ENCODE assay signal across 20 cellular contexts in genomic region chr1:174333437-174333836, GRCh38.
DNase-seq lines count a peak whose midpoint lies in the region; ATAC-seq, FAIRE-seq and TF ChIP-seq lines count a peak whose summit lies in the region.
"Had no signal": no experiment of that assay in that cellular context is flagged by ENCODE, and none has a peak within 500 bp of the region (broad histone marks: within the 10 kb centered on the region; RNA-seq: fewer than 3 reads in every experiment).

No MANE protein-coding gene starts in this region.

- H3K27ac ChIP-seq in HCT116 (ENCODE audit: low read depth, low read length) (no peak overlapping the region), GM12878 (ENCODE audit: control insufficient read depth, insufficient read depth) (no peak overlapping the region)
- H3K27ac ChIP-seq: BLaER1 treated with 17β-estradiol and CSF1 and Interleukin-3, amounts not matched to agents 10 nM and 100 nM; C4-2B had no signal

- TF ChIP-seq RAD21 in HCT116 (IDR thresholded peaks at IDR 0.05; ENCODE audit: low read depth): no peak
- TF ChIP-seq RAD21 in Ishikawa (IDR thresholded peaks at IDR 0.05; ENCODE audit: low read depth): no peak
- no peak for TF ChIP-seq RAD21 in GM12878 (IDR thresholded peaks at IDR 0.05; ENCODE audit: insufficient read depth, low read depth, low read length)

- intact Hi-C loops in HCT116 (cut with micrococcal nuclease): no loop called here
- intact Hi-C loops in GM12878 (cut with micrococcal nuclease; ENCODE audit: unreplicated experiment): no loop called here

- H3K4me2 ChIP-seq in HCT116 (ENCODE audit: low read length) (no peak overlapping the region), GM12878 (ENCODE audit: control insufficient read depth, insufficient read depth) (no peak overlapping the region)
- H3K4me2 ChIP-seq: BLaER1 treated with 17β-estradiol and CSF1 and Interleukin-3, amounts not matched to agents 10 nM and 100 nM had no signal

- in situ Hi-C loops in GM12878 (cut with MboI): no loop called here

- H3K4me1 ChIP-seq in HCT116 (ENCODE audit: control insufficient read depth in 1 of 2, insufficient read depth in 2 of 2, low read length in 2 of 2) (no peaks in the 10 kb centered on the region), GM12878 (ENCODE audit: control insufficient read depth, insufficient read depth, low read length) (no peaks in the 10 kb centered on the region)
- H3K4me1 ChIP-seq: BLaER1 treated with 17β-estradiol and CSF1 and Interleukin-3, amounts not matched to agents 10 nM and 100 nM; Caco-2 had no signal

- H3K36me3 ChIP-seq in HCT116 (ENCODE audit: control insufficient read depth in 1 of 2, insufficient read depth in 2 of 2, low read length in 2 of 2) (no peaks in the 10 kb centered on the region), GM12878 (ENCODE audit: control insufficient read depth in 2 of 2, insufficient read depth in 2 of 2, low read length in 1 of 2) (0 out of 4 replicates have a peak, but pooled peaks cover 0 to 3% of the 10 kb centered on the region in 2 experiments)

- ATAC-seq in HCT116: no peak
- no peak for ATAC-seq in GM12878
- ATAC-seq in HG03342 (IDR thresholded peaks at IDR 0.05; ENCODE audit: unreplicated experiment): no peak
- ATAC-seq: CD8-positive, alpha-beta T cell had no signal

- FAIRE-seq in GM12878 (lab: Jason Lieb, UNC): no peak
- FAIRE-seq: A204.1, G401.6, GM19239 had no signal

- H2AFZ ChIP-seq in HCT116 (ENCODE audit: low read depth, low read length, poor library complexity, severe bottlenecking): no peak overlapping the region
- no peak overlapping the region for H2AFZ ChIP-seq in GM12878 (ENCODE audit: control insufficient read depth, low read depth, low read length)

- no peaks in the 10 kb centered on the region for H4K20me1 ChIP-seq in HCT116 (ENCODE audit: insufficient read depth)
- H4K20me1 ChIP-seq in GM12878 (ENCODE audit: control insufficient read depth, insufficient read depth): no peaks in the 10 kb centered on the region
- H4K20me1 ChIP-seq: BLaER1 treated with 17β-estradiol and CSF1 and Interleukin-3, amounts not matched to agents 10 nM and 100 nM had no signal

- no peak for TF ChIP-seq EP300 in Ishikawa (IDR thresholded peaks at IDR 0.05; ENCODE audit: borderline replicate concordance)
- TF ChIP-seq EP300 in GM12878 (IDR thresholded peaks at IDR 0.05; ENCODE audit: borderline replicate concordance in 1 of 2, control insufficient read depth in 1 of 2, low read depth in 2 of 2, low read length in 2 of 2): no peak

- H3K9me2 ChIP-seq in HCT116 (ENCODE audit: insufficient read depth): no peaks in the 10 kb centered on the region

- TF ChIP-seq POLR2A in HCT116 (IDR thresholded peaks at IDR 0.05; ENCODE audit: borderline replicate concordance, extremely low read depth, insufficient read depth, insufficient read length) (no peak), GM12878 (IDR thresholded peaks at IDR 0.05; ENCODE audit: low read depth, low read length) (no peak)

- over 99% methylated on average over 6 of the region's 6 CpGs for WGBS in GM12878 (ENCODE audit: insufficient coverage, insufficient replicate concordance, low lambda C conversion rate, missing lambda C conversion rate)

- BruUV-seq in HCT116 (replicated peaks; lab: Mats Ljungman, UMichigan): no TSS peak
- no TSS peak for BruUV-seq in GM12878 (replicated peaks; lab: Mats Ljungman, UMichigan)

- H3K4me3 ChIP-seq in HCT116 (replicated peaks in 1 of 2; ENCODE audit: low read depth in 1 of 2, low read length in 2 of 2): no peak overlapping the region
- no peak overlapping the region for H3K4me3 ChIP-seq in GM12878
- H3K4me3 ChIP-seq: BLaER1 treated with 17β-estradiol and CSF1 and Interleukin-3, amounts not matched to agents 10 nM and 100 nM had no signal

- H3K79me2 ChIP-seq in HCT116 (ENCODE audit: insufficient read depth, low read length): no peaks in the 10 kb centered on the region
- H3K79me2 ChIP-seq in GM12878 (ENCODE audit: control insufficient read depth, insufficient read depth, low read length): no peaks in the 10 kb centered on the region

- POLR2A ChIA-PET in HCT116 (lab: Charles Lee): no interaction called here
- POLR2A ChIA-PET in GM12878 (lab: Charles Lee): no interaction called here

- RAD21 ChIA-PET in HCT116 (lab: Charles Lee; ENCODE audit: low non-redundant PET in 1 of 2, low total read pairs in 2 of 2, uncharacterized antibody in 2 of 2, unreplicated experiment in 2 of 2): no interaction called here
- RAD21 ChIA-PET in GM12878 (lab: Charles Lee; ENCODE audit: unreplicated experiment): no interaction called here

- H3K9ac ChIP-seq in HCT116 (ENCODE audit: low read length) (no peak overlapping the region), GM12878 (ENCODE audit: control insufficient read depth, insufficient read depth, low read length) (no peak overlapping the region)
- H3K9ac ChIP-seq: BLaER1 treated with 17β-estradiol and CSF1 and Interleukin-3, amounts not matched to agents 10 nM and 100 nM had no signal

- TF ChIP-seq CTCF in HCT116 (IDR thresholded peaks at IDR 0.05 in 2 of 3, conservative IDR thresholded peaks at IDR 0.05 in 1 of 3; ENCODE audit: borderline replicate concordance in 1 of 3, insufficient read depth in 1 of 3, low read depth in 2 of 3, low read length in 2 of 3): no peak
- TF ChIP-seq CTCF in GM12878 (IDR thresholded peaks at IDR 0.05 in 2 of 3, conservative IDR thresholded peaks at IDR 0.05 in 1 of 3; ENCODE audit: control insufficient read depth in 2 of 3, extremely low read depth in 1 of 3, insufficient read depth in 1 of 3, low read depth in 3 of 3, low read length in 3 of 3): no peak

- no peaks in the 10 kb centered on the region for H3K27me3 ChIP-seq in HCT116 (ENCODE audit: insufficient read depth, low read length)
- H3K27me3 ChIP-seq in GM12878 (replicated peaks in 1 of 2; ENCODE audit: control insufficient read depth in 2 of 2, insufficient read depth in 2 of 2, low read length in 1 of 2): no peaks in the 10 kb centered on the region
- H3K27me3 ChIP-seq: BLaER1 treated with 17β-estradiol and CSF1 and Interleukin-3, amounts not matched to agents 10 nM and 100 nM had no signal

- DNase-seq in HCT116 (ENCODE audit: low read depth, low spot score) (no peak), GM12878 (ENCODE audit: low read depth, low spot score) (no peak), hepatic stellate cell (ENCODE audit: low spot score) (no peak), NCI-H146 treated with DMSO at 0.1 percent for 48 hours (lab: John Stamatoyannopoulos, UW; ENCODE audit: unreplicated experiment) (no peak), NCI-H446 treated with DMSO at 0.1 percent for 48 hours (lab: John Stamatoyannopoulos, UW) (no peak)
- DNase-seq: 8988T; AML-193; Caco-2; Calu3; CD4-positive, alpha-beta T cell; CD8-positive, alpha-beta T cell; DMS79 treated with DMSO at 0.1 percent for 48 hours; GF-D8 had no signal

- SMC1A ChIA-PET in GM12878 (lab: Charles Lee; ENCODE audit: uncharacterized antibody, unreplicated experiment): interaction anchor here (1.1 kb wide), 1 partner anchor 20 kb away, joined by 4 read pairs; no protein-coding TSS in a partner anchor

- H3K9me3 ChIP-seq in HCT116 (ENCODE audit: control insufficient read depth in 1 of 2, insufficient read depth in 1 of 2, low read depth in 1 of 2, low read length in 2 of 2) (no peaks in the 10 kb centered on the region), GM12878 (replicated peaks; ENCODE audit: control insufficient read depth, insufficient read depth, low read length) (no peaks in the 10 kb centered on the region)
- H3K9me3 ChIP-seq: Caco-2 had no signal

- CTCF ChIA-PET in HCT116 (lab: Charles Lee) (no interaction called here), GM12878 (lab: Yijun Ruan, JAX) (interaction anchor here (1.1 kb wide), 1 partner anchor 71 kb away, joined by 3 read pairs; no protein-coding TSS in a partner anchor)

TF ChIP-seq in HCT116, 20 proteins besides CTCF, POLR2A, EP300 and RAD21 (continues in another document):
- TF ChIP-seq CBX3 (IDR thresholded peaks at IDR 0.05; ENCODE audit: low read depth): no peak

TF ChIP-seq in Ishikawa, 13 proteins besides CTCF, POLR2A, EP300 and RAD21 (continues in another document):
- no peak for TF ChIP-seq NFIC (IDR thresholded peaks at IDR 0.05)

TF ChIP-seq in GM12878, 131 proteins besides CTCF, POLR2A, EP300 and RAD21 (continues in another document):
- no peak for TF ChIP-seq SMAD1 (IDR thresholded peaks at IDR 0.05; ENCODE audit: low read depth, partially characterized antibody)
- TF ChIP-seq BCL11A (IDR thresholded peaks at IDR 0.05; ENCODE audit: low read depth, low read length): no peak
- 0 out of 2 replicates have a peak, but pooled peaks have one; percentile 10 for TF ChIP-seq REST (IDR thresholded peaks at IDR 0.05; ENCODE audit: low read depth, low read length)

Comparison
In these comparisons a context has a peak if more than half of its experiments do, and no peak if none do; other contexts are left out.
1. Of the 18 proteins assayed by ChIP-seq in both GM12878 and HCT116: peak only in GM12878: none; only in HCT116: none; in both: REST; in neither: 17.